Comparison of ENCODE assay signal across 21 cellular contexts in genomic region chr2:111225871-111226270, GRCh38.
DNase-seq lines count a peak whose midpoint lies in the region; ATAC-seq and TF ChIP-seq lines count a peak whose summit lies in the region.
"Had no signal": no experiment of that assay in that cellular context is flagged by ENCODE, and none has a peak within 500 bp of the region (broad histone marks: within the 10 kb centered on the region; RNA-seq: fewer than 3 reads in every experiment).

No MANE protein-coding gene starts in this region.

- H3K4me3 ChIP-seq in GM12865 (ENCODE audit: low read depth, low read length) (no peak overlapping the region), Karpas-422 (ENCODE audit: low read length) (no peak overlapping the region), sigmoid colon (no peak overlapping the region)
- H3K4me3 ChIP-seq: SK-N-MC had no signal

- H3K9me2 ChIP-seq in Karpas-422 (replicated peaks; ENCODE audit: insufficient read depth, low read length), result no peaks in the 10 kb centered on the region

- 91 to 95% methylated on average over 3 of the region's 3 CpGs for WGBS in sigmoid colon, 2 donors

- no peak overlapping the region for H3K4me2 ChIP-seq in Karpas-422 (ENCODE audit: low read depth, low read length, poor library complexity, severe bottlenecking)

- no peak for TF ChIP-seq POLR2A in sigmoid colon (IDR thresholded peaks at IDR 0.05)

- POLR2A ChIA-PET in GM10248 (lab: Yijun Ruan, JAX), result no interaction called here

- H4K20me1 ChIP-seq in Karpas-422 (ENCODE audit: insufficient read depth, low read depth, low read length), result no peaks in the 10 kb centered on the region

- H3K9me3 ChIP-seq in Karpas-422 (ENCODE audit: low read length), result peaks cover 8% of the 10 kb centered on the region; the same call in 1 of the 2 replicates
- peaks cover 0 to 7% (median 0%) of the 10 kb centered on the region in 4 donors for H3K9me3 ChIP-seq in sigmoid colon

- CTCF ChIA-PET in GM10248 (lab: Yijun Ruan, JAX), result no interaction called here

- TF ChIP-seq CTCF in GM12865 (IDR thresholded peaks at IDR 0.05; ENCODE audit: insufficient read depth, low read depth, low read length, missing control alignments) (no peak), sigmoid colon (IDR thresholded peaks at IDR 0.05) (no peak), GM10248 (IDR thresholded peaks at IDR 0.05; ENCODE audit: control extremely low read depth, extremely low read depth, low read depth, missing control alignments) (no peak)

- no peaks in the 10 kb centered on the region for H3K79me2 ChIP-seq in Karpas-422 (ENCODE audit: low read length)

- peaks cover 38% of the 10 kb centered on the region for H3K4me1 ChIP-seq in Karpas-422 (ENCODE audit: low read length)
- no peaks in the 10 kb centered on the region for H3K4me1 ChIP-seq in sigmoid colon

- H2AFZ ChIP-seq in Karpas-422 (ENCODE audit: low read length), result no peak overlapping the region

- no peak overlapping the region for H3K9ac ChIP-seq in Karpas-422 (ENCODE audit: low read length)

- TF ChIP-seq EP300 in sigmoid colon (IDR thresholded peaks at IDR 0.05), result no peak

- no peak overlapping the region; the same call in 1 of the 2 replicates for H3K27ac ChIP-seq in Karpas-422 (ENCODE audit: low read length)
- no peak overlapping the region for H3K27ac ChIP-seq in sigmoid colon

- intact Hi-C loops in sigmoid colon (cut with DNase I), result no loop called here

- DNase-seq in GM12865 (ENCODE audit: low read depth), result peak; percentile 13
- peak; percentile 44 for DNase-seq in Karpas-422
- DNase-seq in renal cortical epithelial cell (ENCODE audit: low read depth), result peak; percentile 53
- no peak for DNase-seq in sigmoid colon
- no peak for DNase-seq in GM10248 (ENCODE audit: extremely low spot score)
- DNase-seq: Caco-2; CD4-positive, CD25-positive, alpha-beta regulatory T cell; IMR-90; Kasumi-1; MM.1S; NCI-H1092 treated with DMSO at 0.1 percent for 48 hours; NCI-H1694; NCI-H2107; NCI-H2227 treated with DMSO at 0.1 percent for 48 hours; NCI-H524 had no signal

- H3K36me3 ChIP-seq in Karpas-422 (ENCODE audit: insufficient read depth, low read length) (no peaks in the 10 kb centered on the region), sigmoid colon (no peaks in the 10 kb centered on the region)

- ATAC-seq in esophagus mucosa (peak; percentile 93), HG02571 (IDR thresholded peaks at IDR 0.05; ENCODE audit: unreplicated experiment) (no peak), GM18868 (IDR thresholded peaks at IDR 0.05; ENCODE audit: unreplicated experiment) (no peak)
- ATAC-seq: Panc1, Right ventricle myocardium inferior had no signal

- no peaks in the 10 kb centered on the region for H3K27me3 ChIP-seq in Karpas-422 (ENCODE audit: low read length)
- H3K27me3 ChIP-seq in sigmoid colon, result no peaks in the 10 kb centered on the region

Comparison
In these comparisons a context has a peak if more than half of its experiments do, and no peak if none do; other contexts are left out.
1. DNase-seq: peak in GM12865 (single experiment), Karpas-422 (single experiment) and renal cortical epithelial cell (single experiment); none in sigmoid colon (single experiment) and GM10248 (single experiment).